8 cellular contexts compared by ENCODE assay signal in genomic region chr5:165630211-165630866, GRCh38.
DNase-seq lines count a peak whose midpoint lies in the region; ATAC-seq and TF ChIP-seq lines count a peak whose summit lies in the region.

No MANE protein-coding gene starts in this region.

- H3K4me3 ChIP-seq in Peyer's patch (no peak overlapping the region), suprapubic skin (no peak overlapping the region)

- H3K36me3 ChIP-seq in Peyer's patch = no peaks in the 10 kb centered on the region
- H3K36me3 ChIP-seq in suprapubic skin = no peaks in the 10 kb centered on the region

- TF ChIP-seq POLR2A in Peyer's patch (IDR thresholded peaks at IDR 0.05) = no peak
- TF ChIP-seq POLR2A in suprapubic skin (IDR thresholded peaks at IDR 0.05) = no peak

- no peaks in the 10 kb centered on the region for H3K27me3 ChIP-seq in Peyer's patch
- no peaks in the 10 kb centered on the region for H3K27me3 ChIP-seq in suprapubic skin

- TF ChIP-seq CTCF in Peyer's patch (IDR thresholded peaks at IDR 0.05) = peak in 4 of 6 experiments; percentile 53 to 63 (median 62)
- TF ChIP-seq CTCF in suprapubic skin (IDR thresholded peaks at IDR 0.05) = peak in 1 of 2 donors; percentile 67

- 30% methylated on average over 9 of the region's 9 CpGs for WGBS in suprapubic skin

- H3K9me3 ChIP-seq in Peyer's patch = no peaks in the 10 kb centered on the region
- no peaks in the 10 kb centered on the region for H3K9me3 ChIP-seq in suprapubic skin

- no peak for TF ChIP-seq EP300 in suprapubic skin (IDR thresholded peaks at IDR 0.05)

- H3K27ac ChIP-seq in Peyer's patch (no peak overlapping the region), suprapubic skin (no peak overlapping the region)

- DNase-seq in NCI-H1417 (lab: John Stamatoyannopoulos, UW) (peak in 2 of 3 experiments; percentile 42 to 70), NCI-H1417 treated with DMSO at 0.1 percent for 48 hours (lab: John Stamatoyannopoulos, UW) (no peak), HuH-7 (ENCODE audit: low spot score) (peak; percentile 57), Peyer's patch (peak in 1 of 3 donors; percentile 65), dermis blood vessel endothelial cell (peak; percentile 38), lung microvascular endothelial cell (ENCODE audit: low read depth in 2 of 2) (peak; percentile 21 to 68), suprapubic skin (ENCODE audit: low spot score in 2 of 2) (no peak)

- ATAC-seq in GM21528 (IDR thresholded peaks at IDR 0.05; ENCODE audit: low FRiP score, unreplicated experiment) = peak; percentile 58

- H3K4me1 ChIP-seq in Peyer's patch (no peaks in the 10 kb centered on the region), suprapubic skin (no peaks in the 10 kb centered on the region)

Comparison
In these comparisons a context has a peak if more than half of its experiments do, and no peak if none do; other contexts are left out.
1. DNase-seq: peak in NCI-H1417 (2 of 3), HuH-7 (single experiment), dermis blood vessel endothelial cell (single experiment) and lung microvascular endothelial cell (2 of 2); none in NCI-H1417 treated with DMSO at 0.1 percent for 48 hours (single experiment) and suprapubic skin (0 of 2).